ENCODE assay signal across 1 cellular context in genomic region chr5:112711436-112711835, GRCh38.
TF ChIP-seq lines count a peak whose summit lies in the region.

No MANE protein-coding gene starts in this region.

TF ChIP-seq in GM23338, 12 proteins besides CTCF, POLR2A, EP300 and RAD21 (continued from another document):
- TF ChIP-seq EZH2 (IDR thresholded peaks at IDR 0.05; ENCODE audit: low read depth, unreplicated experiment): no peak
- TF ChIP-seq STAT1 (IDR thresholded peaks at IDR 0.05; ENCODE audit: unreplicated experiment): no peak
- TF ChIP-seq ZNF331 (CRISPR knock-in tag; IDR thresholded peaks at IDR 0.05; ENCODE audit: low read depth): no peak
- no peak for TF ChIP-seq POLR2AphosphoS5 (IDR thresholded peaks at IDR 0.05; ENCODE audit: low read depth)
- no peak for TF ChIP-seq ZNF114 (CRISPR knock-in tag; IDR thresholded peaks at IDR 0.05)
- no peak for TF ChIP-seq NANOG (IDR thresholded peaks at IDR 0.05; ENCODE audit: borderline replicate concordance)
- no peak for TF ChIP-seq EZH2phosphoT487 (IDR thresholded peaks at IDR 0.05; ENCODE audit: unreplicated experiment)
- no peak for TF ChIP-seq REST (IDR thresholded peaks at IDR 0.05; ENCODE audit: unreplicated experiment)
- no peak for TF ChIP-seq JUNB (IDR thresholded peaks at IDR 0.05; ENCODE audit: unreplicated experiment)
